23 cellular contexts compared by ENCODE assay signal in the genomic region with DNA sequence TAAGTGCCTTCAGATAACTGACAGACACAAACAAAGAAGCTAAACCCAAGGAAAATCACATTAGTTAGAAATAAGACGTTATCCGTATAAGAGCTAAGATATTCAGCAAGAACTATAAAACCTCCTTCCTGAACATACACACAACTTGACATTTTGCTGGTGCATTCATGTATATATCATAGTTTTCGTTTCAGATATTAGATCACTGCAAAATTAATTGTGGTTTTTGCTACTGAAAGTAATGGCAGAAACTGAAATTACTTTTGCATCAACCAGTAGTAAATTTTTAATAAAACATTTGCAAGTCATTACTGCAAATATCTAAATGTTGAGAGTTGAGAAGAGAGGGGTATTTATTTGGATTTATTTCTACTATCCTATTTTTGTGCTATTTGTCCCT. TPM values are rescaled to one million over a fixed set of nuclear protein-coding genes. Genes with fewer than 3 reads are reported as not detected.
DNase-seq lines count a peak whose midpoint lies in the region; ATAC-seq and TF ChIP-seq lines count a peak whose summit lies in the region.
"Had no signal": no experiment of that assay in that cellular context is flagged by ENCODE, and none has a peak within 500 bp of the region (broad histone marks: within the 10 kb centered on the region; RNA-seq: fewer than 3 reads in every experiment).

No MANE protein-coding gene starts in this region.

- peaks cover 5% of the 10 kb centered on the region for H3K9me3 ChIP-seq in endodermal cell (ENCODE audit: control insufficient read depth, low read length)
- no peaks in the 10 kb centered on the region for H3K9me3 ChIP-seq in effector memory CD4-positive, alpha-beta T cell (ENCODE audit: control insufficient read depth, low read length)
- H3K9me3 ChIP-seq: ascending aorta, HAP-1 had no signal

- H3K9ac ChIP-seq in endodermal cell (ENCODE audit: extremely low read depth, low read length, poor library complexity, severe bottlenecking): no peak overlapping the region

- H3K27me3 Mint-ChIP-seq in endodermal cell (ENCODE audit: insufficient read depth) (no peaks in the 10 kb centered on the region), HFFc6 (ENCODE audit: insufficient read depth) (no peaks in the 10 kb centered on the region)
- H3K27me3 Mint-ChIP-seq: activated naive CD4-positive, alpha-beta T cell treated with anti-CD3 and anti-CD28 coated beads, Interleukin-2, amount 50 U/mL, for 24 hours had no signal

- TF ChIP-seq CTCF in endodermal cell (conservative IDR thresholded peaks at IDR 0.05): no peak
- no peak for TF ChIP-seq CTCF in GM10266 (IDR thresholded peaks at IDR 0.05; ENCODE audit: control insufficient read depth, insufficient read depth, low read depth, missing control alignments)
- no peak for TF ChIP-seq CTCF in HFFc6 (IDR thresholded peaks at IDR 0.05)

- H3K4me1 Mint-ChIP-seq in endodermal cell (peaks cover 7% of the 10 kb centered on the region), HFFc6 (ENCODE audit: low read depth) (peaks cover 9% of the 10 kb centered on the region; the same call in 1 of the 2 replicates)
- H3K4me1 Mint-ChIP-seq: activated CD4-positive, alpha-beta T cell treated with anti-CD3 and anti-CD28 coated beads, Interleukin-2, amount 10 ng/mL, durations not matched to agents 7 days and 5 days; memory B cell; stimulated activated effector memory CD8-positive, alpha-beta T cell treated with anti-CD3 and anti-CD28 coated beads, Interleukin-12 subunit alpha, Interleukin-12 subunit beta, amount 100 ng/mL, for 72 hours had no signal

- H3K4me1 ChIP-seq in endodermal cell (ENCODE audit: control insufficient read depth, insufficient read depth, low read length): no peaks in the 10 kb centered on the region
- no peaks in the 10 kb centered on the region for H3K4me1 ChIP-seq in effector memory CD4-positive, alpha-beta T cell (ENCODE audit: control insufficient read depth, insufficient read depth, low read length, poor library complexity, severe bottlenecking)
- H3K4me1 ChIP-seq: ascending aorta, HAP-1 had no signal

- H3K27me3 ChIP-seq in endodermal cell (ENCODE audit: control insufficient read depth, insufficient read depth, low read length, poor library complexity, severe bottlenecking): no peaks in the 10 kb centered on the region
- H3K27me3 ChIP-seq in effector memory CD4-positive, alpha-beta T cell (replicated peaks; ENCODE audit: control insufficient read depth, insufficient read depth, low read length, poor library complexity, severe bottlenecking): no peaks in the 10 kb centered on the region
- H3K27me3 ChIP-seq: ascending aorta had no signal

- H3K27ac ChIP-seq in endodermal cell (ENCODE audit: low read depth, low read length): no peak overlapping the region
- H3K27ac ChIP-seq in effector memory CD4-positive, alpha-beta T cell (ENCODE audit: insufficient read depth, low read length, poor library complexity, severe bottlenecking): no peak overlapping the region
- H3K27ac ChIP-seq: ascending aorta, WERI-Rb-1 had no signal

- H3K9me3 Mint-ChIP-seq in endodermal cell (no peaks in the 10 kb centered on the region), HFFc6 (no peaks in the 10 kb centered on the region)
- H3K9me3 Mint-ChIP-seq: activated CD4-positive, alpha-beta T cell treated with anti-CD3 and anti-CD28 coated beads, Interleukin-2, amount 10 ng/mL, durations not matched to agents 7 days and 5 days; activated naive CD4-positive, alpha-beta T cell treated with anti-CD3 and anti-CD28 coated beads, Interleukin-2, amount 50 U/mL, for 24 hours; memory B cell; stimulated activated effector memory CD8-positive, alpha-beta T cell treated with anti-CD3 and anti-CD28 coated beads, Interleukin-12 subunit alpha, Interleukin-12 subunit beta, amount 100 ng/mL, for 72 hours had no signal

- no peak overlapping the region for H3K4me3 Mint-ChIP-seq in endodermal cell
- no peak overlapping the region for H3K4me3 Mint-ChIP-seq in HFFc6
- H3K4me3 Mint-ChIP-seq: activated CD4-positive, alpha-beta T cell treated with anti-CD3 and anti-CD28 coated beads, Interleukin-2, amount 10 ng/mL, durations not matched to agents 7 days and 5 days; activated CD8-positive, alpha-beta memory T cell treated with anti-CD3 and anti-CD28 coated beads, Interleukin-2, amount 10 ng/mL, durations not matched to agents 7 days and 5 days; activated naive CD4-positive, alpha-beta T cell treated with anti-CD3 and anti-CD28 coated beads, Interleukin-2, amount 50 U/mL, for 24 hours; CD4-positive, CD25-positive, alpha-beta regulatory T cell; memory B cell; stimulated activated effector memory CD8-positive, alpha-beta T cell treated with anti-CD3 and anti-CD28 coated beads, Interleukin-12 subunit alpha, Interleukin-12 subunit beta, amount 100 ng/mL, for 72 hours had no signal

- no peak overlapping the region for H3K4me3 ChIP-seq in endodermal cell (ENCODE audit: low read length)
- no peak overlapping the region for H3K4me3 ChIP-seq in effector memory CD4-positive, alpha-beta T cell (ENCODE audit: insufficient read depth, low read depth, low read length, poor library complexity, severe bottlenecking)
- H3K4me3 ChIP-seq: ascending aorta, HAP-1 had no signal

- DNase-seq in endodermal cell: no peak
- no peak for DNase-seq in GM10266 (ENCODE audit: extremely low spot score)
- no peak for DNase-seq in effector memory CD4-positive, alpha-beta T cell
- no peak for DNase-seq in HFFc6
- DNase-seq: activated CD4-positive, alpha-beta T cell treated with anti-CD3 and anti-CD28 coated beads, Interleukin-2, amount 10 ng/mL, durations not matched to agents 7 days and 5 days; activated CD8-positive, alpha-beta memory T cell treated with anti-CD3 and anti-CD28 coated beads, Interleukin-2, amount 10 ng/mL, durations not matched to agents 7 days and 5 days; CD4-positive, CD25-positive, alpha-beta regulatory T cell; central memory CD4-positive, alpha-beta T cell; glutamatergic neuron; KBM-7; NCI-H2171 treated with DMSO at 0.1 percent for 48 hours; NCI-H69; stimulated activated CD4-positive, alpha-beta T cell treated with anti-CD3 and anti-CD28 coated beads, Interleukin-2, amount 100 ng/mL, for 24 hours; WERI-Rb-1 had no signal

- ATAC-seq in GM18907 (IDR thresholded peaks at IDR 0.05; ENCODE audit: unreplicated experiment): peak; percentile 85
- ATAC-seq in GM21447 (IDR thresholded peaks at IDR 0.05; ENCODE audit: unreplicated experiment): peak; percentile 55
- ATAC-seq in HG03159 (IDR thresholded peaks at IDR 0.05; ENCODE audit: unreplicated experiment): peak; percentile 70
- ATAC-seq: activated CD8-positive, alpha-beta memory T cell treated with anti-CD3 and anti-CD28 coated beads, Interleukin-2, amount 10 ng/mL, durations not matched to agents 7 days and 5 days; stimulated activated effector memory CD8-positive, alpha-beta T cell treated with anti-CD3 and anti-CD28 coated beads, Interleukin-12 subunit alpha, Interleukin-12 subunit beta, amount 100 ng/mL, for 72 hours had no signal

- H3K36me3 Mint-ChIP-seq in endodermal cell (ENCODE audit: low read depth) (no peaks in the 10 kb centered on the region), HFFc6 (ENCODE audit: low read depth) (no peaks in the 10 kb centered on the region)
- H3K36me3 Mint-ChIP-seq: activated CD8-positive, alpha-beta memory T cell treated with anti-CD3 and anti-CD28 coated beads, Interleukin-2, amount 10 ng/mL, durations not matched to agents 7 days and 5 days; activated naive CD4-positive, alpha-beta T cell treated with anti-CD3 and anti-CD28 coated beads, Interleukin-2, amount 50 U/mL, for 24 hours; CD4-positive, CD25-positive, alpha-beta regulatory T cell; memory B cell; stimulated activated effector memory CD8-positive, alpha-beta T cell treated with anti-CD3 and anti-CD28 coated beads, Interleukin-12 subunit alpha, Interleukin-12 subunit beta, amount 100 ng/mL, for 72 hours had no signal

- H3K36me3 ChIP-seq in endodermal cell (ENCODE audit: control insufficient read depth, insufficient read depth, low read length): no peaks in the 10 kb centered on the region
- H3K36me3 ChIP-seq in effector memory CD4-positive, alpha-beta T cell (ENCODE audit: control insufficient read depth, insufficient read depth, low read length): no peaks in the 10 kb centered on the region
- H3K36me3 ChIP-seq: ascending aorta, HAP-1, WERI-Rb-1 had no signal

- H3K27ac Mint-ChIP-seq in endodermal cell: peak overlapping the region; percentile 49
- no peak overlapping the region for H3K27ac Mint-ChIP-seq in HFFc6
- H3K27ac Mint-ChIP-seq: activated CD4-positive, alpha-beta T cell treated with anti-CD3 and anti-CD28 coated beads, Interleukin-2, amount 10 ng/mL, durations not matched to agents 7 days and 5 days; activated CD8-positive, alpha-beta memory T cell treated with anti-CD3 and anti-CD28 coated beads, Interleukin-2, amount 10 ng/mL, durations not matched to agents 7 days and 5 days; activated naive CD4-positive, alpha-beta T cell treated with anti-CD3 and anti-CD28 coated beads, Interleukin-2, amount 50 U/mL, for 24 hours; CD4-positive, CD25-positive, alpha-beta regulatory T cell; memory B cell; stimulated activated effector memory CD8-positive, alpha-beta T cell treated with anti-CD3 and anti-CD28 coated beads, Interleukin-12 subunit alpha, Interleukin-12 subunit beta, amount 100 ng/mL, for 72 hours had no signal

- WGBS in endodermal cell (ENCODE audit: insufficient coverage in 1 of 2, insufficient read length in 1 of 2), 2 experiments: 94% methylated on average over 3 of the region's 3 CpGs; no CpG with 5 or more reads in 1 of the 2 experiments

RNA-seq across cellular contexts. Expression of gene KCNQ5, which starts 26.1 kb away (rescaled TPM):
- 1 to 10 TPM; 2.4 to 8.3 TPM for total RNA-seq in endodermal cell
- polyA plus RNA-seq in endodermal cell (2013, experiment 1 of 2): 0.50 TPM
- 0.75 TPM for polyA plus RNA-seq in endodermal cell (2013, experiment 2 of 2)
- 10 to 100 TPM; 16.3 to 35.5 (median 20.2) TPM for total RNA-seq in HFFc6 (2021; fragmentation: NEBNext Ultra II Directional; extraction: Animal tissue kit (Norgen Biotek cat#: 25700))
- total RNA-seq: pulmonary artery endothelial cell had no signal
